In genomic region chr22:27490080-27490479, GRCh38 we compare ENCODE assay signal across 21 cellular contexts.
"Had no signal": no experiment of that assay in that cellular context is flagged by ENCODE, and none has a peak within 500 bp of the region (broad histone marks: within the 10 kb centered on the region; RNA-seq: fewer than 3 reads in every experiment).

No MANE protein-coding gene starts in this region.

- H3K27ac ChIP-seq: adrenal gland, PC-9, SK-N-MC, VCaP had no signal

- H3K27me3 ChIP-seq: adrenal gland had no signal

- H3K36me3 ChIP-seq: adrenal gland had no signal

- H3K4me3 ChIP-seq: adrenal gland, PC-9, SK-N-MC had no signal

- H3K4me1 ChIP-seq: adrenal gland had no signal

- DNase-seq: activated CD4-positive, alpha-beta T cell treated with anti-CD3 and anti-CD28 coated beads, Interleukin-2, amount 50 U/mL, for 1 hour; activated CD4-positive, CD25-positive, alpha-beta regulatory T cell; activated CD8-positive, alpha-beta memory T cell treated with anti-CD3 and anti-CD28 coated beads, Interleukin-2, amount 50 U/mL, for 4 hours; activated CD8-positive, alpha-beta T cell treated with anti-CD3 and anti-CD28 coated beads for 36 hours; activated naive CD4-positive, alpha-beta T cell treated with anti-CD3 and anti-CD28 coated beads, Interleukin-2, amount 50 U/mL, for 16 hours; activated naive CD8-positive, alpha-beta T cell treated with anti-CD3 and anti-CD28 coated beads, Interleukin-2, amount 10 ng/mL, durations not matched to agents 7 days and 5 days; activated T-cell treated with anti-CD3 and anti-CD28 coated beads, Interleukin-2, amount 50 U/mL, for 72 hours; adrenal gland; anterior cingulate cortex; KG1; NCI-H1092 treated with DMSO at 0.1 percent for 48 hours; NCI-H1436; NCI-H1694 treated with DMSO at 0.1 percent for 48 hours; NCI-H2081; NCI-H524; PC-9; SIG-M5; T-cell; T-helper 2 cell had no signal

- H3K4me2 ChIP-seq: PC-9 had no signal

- H3K9me3 ChIP-seq: adrenal gland had no signal

- H2AFZ ChIP-seq: PC-9 had no signal

- ATAC-seq: activated CD8-positive, alpha-beta T cell treated with anti-CD3 and anti-CD28 coated beads for 36 hours; activated T-cell treated with anti-CD3 and anti-CD28 coated beads, Interleukin-2, amount 50 U/mL, for 72 hours; T-cell had no signal
